8 cellular contexts compared by ENCODE assay signal in genomic region chr20:15654208-15654649, GRCh38.
DNase-seq lines count a peak whose midpoint lies in the region; ATAC-seq and TF ChIP-seq lines count a peak whose summit lies in the region.

No MANE protein-coding gene starts in this region.

- no peak overlapping the region for H3K4me3 Mint-ChIP-seq in endothelial cell (ENCODE audit: unreplicated experiment)

- H3K9me3 Mint-ChIP-seq in endothelial cell (ENCODE audit: unreplicated experiment) = no peaks in the 10 kb centered on the region

- peak; percentile 62 for TF ChIP-seq CTCF in endothelial cell (IDR thresholded peaks at IDR 0.05; ENCODE audit: unreplicated experiment)

- no peaks in the 10 kb centered on the region for H3K4me1 Mint-ChIP-seq in endothelial cell (ENCODE audit: unreplicated experiment)

- peak; percentile 96 for ATAC-seq in GM21737 (IDR thresholded peaks at IDR 0.05; ENCODE audit: unreplicated experiment)

- H3K36me3 Mint-ChIP-seq in endothelial cell (ENCODE audit: low read depth, unreplicated experiment) = no peaks in the 10 kb centered on the region

- peaks cover 3% of the 10 kb centered on the region for H3K27me3 Mint-ChIP-seq in endothelial cell (ENCODE audit: unreplicated experiment)

- DNase-seq in NCI-H1436 (lab: John Stamatoyannopoulos, UW) (peak; percentile 48), NCI-H1436 treated with DMSO at 0.1 percent for 48 hours (lab: John Stamatoyannopoulos, UW) (no peak), HT-29 (ENCODE audit: low spot score) (peak; percentile 79), NOMO-1 treated with dmso at 0.1 percent for 144 hours (lab: John Stamatoyannopoulos, UW; ENCODE audit: unreplicated experiment) (peak; percentile 85), endothelial cell (ENCODE audit: low spot score) (peak; percentile 53), myocyte (ENCODE audit: low read depth) (peak; percentile 48)
- no peak for DNase-seq in activated T-cell treated with anti-CD3 and anti-CD28 coated beads, Interleukin-2, amount 50 U/mL, for 1 hour

- no peak overlapping the region for H3K27ac Mint-ChIP-seq in endothelial cell (ENCODE audit: unreplicated experiment)

Comparison
In these comparisons a context has a peak if more than half of its experiments do, and no peak if none do; other contexts are left out.
1. DNase-seq: peak in NCI-H1436 (single experiment), HT-29 (single experiment), NOMO-1 treated with dmso at 0.1 percent for 144 hours (single experiment), endothelial cell (single experiment) and myocyte (single experiment); none in NCI-H1436 treated with DMSO at 0.1 percent for 48 hours (single experiment) and activated T-cell treated with anti-CD3 and anti-CD28 coated beads, Interleukin-2, amount 50 U/mL, for 1 hour (single experiment).